10 cellular contexts compared by ENCODE assay signal in the genomic region with DNA sequence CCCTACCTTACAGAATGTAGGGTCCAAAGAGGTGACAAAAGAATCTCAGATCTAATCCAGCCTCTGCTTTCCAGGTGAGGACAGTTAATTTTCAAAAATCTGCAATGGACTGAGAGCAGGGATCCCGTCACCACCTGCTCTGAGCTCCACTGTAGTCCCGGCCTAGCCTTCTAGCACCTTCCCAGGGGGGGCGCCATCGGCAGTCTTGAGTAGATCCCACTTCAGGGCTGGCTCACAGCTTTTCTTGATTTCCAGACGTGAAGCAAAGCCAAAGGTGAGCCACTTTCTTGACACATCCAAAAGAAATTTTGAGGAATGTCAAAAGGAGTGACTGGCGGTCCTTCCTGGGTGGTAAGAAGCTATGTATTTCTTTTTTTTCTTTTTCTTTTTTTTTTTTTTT.
A peak's percentile ranks its signal among the peaks of the same experiment; 100 is the strongest.
DNase-seq lines count a peak whose midpoint lies in the region; ATAC-seq, FAIRE-seq and TF ChIP-seq lines count a peak whose summit lies in the region.
"Had no signal": no experiment of that assay in that cellular context is flagged by ENCODE, and none has a peak within 500 bp of the region (broad histone marks: within the 10 kb centered on the region; RNA-seq: fewer than 3 reads in every experiment).

No MANE protein-coding gene starts in this region.

- H3K79me1 ChIP-seq in H9 (ENCODE audit: insufficient read depth, low read depth, low read length, poor library complexity, severe bottlenecking), result no peaks in the 10 kb centered on the region

- H2BK15ac ChIP-seq in H9 (ENCODE audit: low read depth, low read length), result no peak overlapping the region

- POLR2A ChIA-PET in activated CD8-positive, alpha-beta T cell treated with anti-CD3 and anti-CD28 coated beads for 36 hours (lab: Charles Lee), result interaction anchor here (1.1 kb wide), 1 partner anchor 819 kb away, joined by 3 read pairs; no protein-coding TSS in a partner anchor

- no peak overlapping the region for H3K14ac ChIP-seq in H9 (ENCODE audit: insufficient read depth, low read length)

- no peaks in the 10 kb centered on the region for H3K27me3 ChIP-seq in H9 (ENCODE audit: insufficient read depth, low read length)
- H3K27me3 ChIP-seq in left lung, result peaks cover 0 to 7% of the 10 kb centered on the region in 2 donors

- no peak overlapping the region for H2BK12ac ChIP-seq in H9 (ENCODE audit: insufficient read length, low read depth, low read length)

- no peak overlapping the region for H3K27ac ChIP-seq in H9 (ENCODE audit: insufficient read length, low read depth, low read length)
- no peak overlapping the region for H3K27ac ChIP-seq in left lung

- no peaks in the 10 kb centered on the region for H3K9me3 ChIP-seq in H9 (ENCODE audit: control insufficient read depth, low read depth, low read length)
- H3K9me3 ChIP-seq in left lung, result no peaks in the 10 kb centered on the region
- H3K9me3 ChIP-seq in T-helper 17 cell (ENCODE audit: control insufficient read depth, low read length, poor library complexity, severe bottlenecking), result no peaks in the 10 kb centered on the region
- H3K9me3 ChIP-seq: HAP-1 had no signal

- no peak overlapping the region for H3K9ac ChIP-seq in H9 (ENCODE audit: extremely low read depth, insufficient read length, low read length)

- H3K9me3 Mint-ChIP-seq in H9, result no peaks in the 10 kb centered on the region
- H3K9me3 Mint-ChIP-seq in activated CD8-positive, alpha-beta T cell treated with anti-CD3 and anti-CD28 coated beads for 36 hours, result no peaks in the 10 kb centered on the region
- H3K9me3 Mint-ChIP-seq: neural crest cell had no signal

- H3K27me3 Mint-ChIP-seq in H9 (ENCODE audit: low read depth), result no peaks in the 10 kb centered on the region; the same call in 1 of the 2 replicates
- peaks cover 3% of the 10 kb centered on the region for H3K27me3 Mint-ChIP-seq in activated CD8-positive, alpha-beta T cell treated with anti-CD3 and anti-CD28 coated beads for 36 hours
- peaks cover 6% of the 10 kb centered on the region for H3K27me3 Mint-ChIP-seq in T-helper 17 cell

- no peaks in the 10 kb centered on the region for H3K36me3 ChIP-seq in left lung
- H3K36me3 ChIP-seq: HAP-1 had no signal

- H4K8ac ChIP-seq in H9 (replicated peaks; ENCODE audit: insufficient read length, low read depth, low read length), result no peak overlapping the region

- CTCF ChIA-PET in activated CD8-positive, alpha-beta T cell treated with anti-CD3 and anti-CD28 coated beads for 36 hours (lab: Charles Lee), result interaction anchor here (0.6 to 3.5 kb wide), 54 partner anchors 9 to 1224 kb away, joined by 3 to 60 read pairs (median 4); partner anchors contain the start of gene NFIL3

- intact Hi-C loops in activated CD8-positive, alpha-beta T cell treated with anti-CD3 and anti-CD28 coated beads for 36 hours (cut with micrococcal nuclease), result loop anchor here (2.0 to 10.0 kb wide), 3 partner anchors 117 to 769 kb away; no protein-coding TSS in a partner anchor
- intact Hi-C loops in left lung (cut with DNase I), result loop anchor here in 1 of 2 donors (10.0 kb wide), 1 partner anchor 519 kb away; no protein-coding TSS in a partner anchor
- intact Hi-C loops in left cardiac atrium (cut with DNase I), result loop anchor here (5.0 to 10.0 kb wide), 6 partner anchors 512 to 1059 kb away; no protein-coding TSS in a partner anchor

- H3K4me2 ChIP-seq in H9 (ENCODE audit: insufficient read depth, insufficient read length, low read length), result no peak overlapping the region

- no peak overlapping the region for H2BK20ac ChIP-seq in H9 (ENCODE audit: low read depth, low read length, poor library complexity, severe bottlenecking)

- DNase-seq in AG09319 (ENCODE audit: extremely low read depth, low read depth), result no peak
- DNase-seq in H9, result peak; percentile 63
- DNase-seq in activated CD8-positive, alpha-beta T cell treated with anti-CD3 and anti-CD28 coated beads for 36 hours, result peak; percentile 71
- DNase-seq in left lung, result no peak
- DNase-seq in T-helper 17 cell, result no peak
- DNase-seq in HTR-8/SVneo (ENCODE audit: insufficient read length, low spot score), result no peak
- no peak for DNase-seq in left cardiac atrium

- H4K91ac ChIP-seq in H9 (ENCODE audit: insufficient read length, low read depth, low read length), result no peak overlapping the region

- 0 out of 4 replicates have a peak, but pooled peaks cover 2% of the 10 kb centered on the region in 2 experiments for H3K4me1 Mint-ChIP-seq in H9
- H3K4me1 Mint-ChIP-seq in activated CD8-positive, alpha-beta T cell treated with anti-CD3 and anti-CD28 coated beads for 36 hours (ENCODE audit: low read depth), result no peaks in the 10 kb centered on the region
- peaks cover 4% of the 10 kb centered on the region for H3K4me1 Mint-ChIP-seq in T-helper 17 cell
- H3K4me1 Mint-ChIP-seq: neural crest cell had no signal

- peaks cover 2% of the 10 kb centered on the region for H4K20me1 ChIP-seq in H9 (ENCODE audit: control insufficient read depth, insufficient read depth, insufficient read length)

- FAIRE-seq in HTR-8/SVneo (lab: Jason Lieb, UNC), result no peak

- no peak overlapping the region for H3K4me3 ChIP-seq in left lung
- H3K4me3 ChIP-seq: HAP-1 had no signal

- H4K5ac ChIP-seq in H9 (ENCODE audit: insufficient read length, low read depth, low read length), result no peak overlapping the region

- H2AK5ac ChIP-seq in H9 (ENCODE audit: insufficient read length, low read length), result no peak overlapping the region

- H3K79me2 ChIP-seq in H9 (ENCODE audit: insufficient read depth, low read length), result no peaks in the 10 kb centered on the region

- H3K4ac ChIP-seq in H9 (ENCODE audit: low read depth, low read length), result no peak overlapping the region

- H3K36me3 Mint-ChIP-seq in H9 (ENCODE audit: insufficient read depth in 1 of 3, low read depth in 3 of 3) (no peaks in the 10 kb centered on the region), T-helper 17 cell (ENCODE audit: low read depth) (peaks cover 4% of the 10 kb centered on the region)
- H3K36me3 Mint-ChIP-seq in activated CD8-positive, alpha-beta T cell treated with anti-CD3 and anti-CD28 coated beads for 36 hours (ENCODE audit: low read depth), result no peaks in the 10 kb centered on the region

- no peak overlapping the region for H3K56ac ChIP-seq in H9 (ENCODE audit: insufficient read length, low read depth, low read length)

- no peak overlapping the region for H3K4me3 Mint-ChIP-seq in H9
- H3K4me3 Mint-ChIP-seq in activated CD8-positive, alpha-beta T cell treated with anti-CD3 and anti-CD28 coated beads for 36 hours, result no peak overlapping the region
- H3K4me3 Mint-ChIP-seq in T-helper 17 cell, result no peak overlapping the region
- H3K4me3 Mint-ChIP-seq: neural crest cell had no signal

- no peak overlapping the region for H2BK5ac ChIP-seq in H9 (ENCODE audit: insufficient read length, low read length)

- no CpG with 5 or more reads among the region's 6 CpGs for WGBS in H9 (ENCODE audit: extremely low coverage, insufficient read length, low lambda C conversion rate)

- peak; percentile 44 for ATAC-seq in activated CD8-positive, alpha-beta T cell treated with anti-CD3 and anti-CD28 coated beads for 36 hours
- peak; percentile 59 for ATAC-seq in left lung
- no peak for ATAC-seq in T-helper 17 cell
- ATAC-seq in HG02885 (IDR thresholded peaks at IDR 0.05; ENCODE audit: poor library complexity, unreplicated experiment), result no peak
- no peak for ATAC-seq in left cardiac atrium

- no peak overlapping the region for H3T11ph ChIP-seq in H9 (ENCODE audit: low read length)

- no peaks in the 10 kb centered on the region for H3K23me2 ChIP-seq in H9 (ENCODE audit: insufficient read length, low read depth, low read length, poor library complexity, severe bottlenecking)

- H2AFZ ChIP-seq in H9 (ENCODE audit: low read length), result no peak overlapping the region

- H3K18ac ChIP-seq in H9 (ENCODE audit: insufficient read length, low read depth, low read length), result no peak overlapping the region

- no peak overlapping the region for H3K27ac Mint-ChIP-seq in H9
- H3K27ac Mint-ChIP-seq in activated CD8-positive, alpha-beta T cell treated with anti-CD3 and anti-CD28 coated beads for 36 hours, result no peak overlapping the region
- H3K27ac Mint-ChIP-seq in T-helper 17 cell, result no peak overlapping the region

- H3K4me1 ChIP-seq in H9 (ENCODE audit: insufficient read depth, low read length) (no peaks in the 10 kb centered on the region), left lung (no peaks in the 10 kb centered on the region)
- H3K4me1 ChIP-seq: HAP-1 had no signal

- no peak overlapping the region for H3K23ac ChIP-seq in H9 (ENCODE audit: insufficient read length, low read depth, low read length)

- H2BK120ac ChIP-seq in H9 (ENCODE audit: low read depth, low read length, poor library complexity, severe bottlenecking), result no peak overlapping the region

- TF ChIP-seq CTCF in AG09319 (IDR thresholded peaks at IDR 0.05; ENCODE audit: low read depth, low read length), result peak; percentile 34
- TF ChIP-seq CTCF in H9 (conservative IDR thresholded peaks at IDR 0.05), result peak; percentile 61
- no peak for TF ChIP-seq CTCF in activated CD8-positive, alpha-beta T cell treated with anti-CD3 and anti-CD28 coated beads for 36 hours (IDR thresholded peaks at IDR 0.05)
- TF ChIP-seq CTCF in left lung (IDR thresholded peaks at IDR 0.05), result no peak

Comparison
In these comparisons a context has a peak if more than half of its experiments do, and no peak if none do; other contexts are left out.
1. DNase-seq: peak in H9 (single experiment) and activated CD8-positive, alpha-beta T cell treated with anti-CD3 and anti-CD28 coated beads for 36 hours (single experiment); none in AG09319 (single experiment), left lung (0 of 2), T-helper 17 cell (0 of 3), HTR-8/SVneo (single experiment) and left cardiac atrium (single experiment).
2. CTCF ChIP-seq: peak in AG09319 (single experiment) and H9 (single experiment); none in activated CD8-positive, alpha-beta T cell treated with anti-CD3 and anti-CD28 coated beads for 36 hours (single experiment) and left lung (0 of 2).
3. ATAC-seq: peak in activated CD8-positive, alpha-beta T cell treated with anti-CD3 and anti-CD28 coated beads for 36 hours (single experiment) and left lung (single experiment); none in T-helper 17 cell (single experiment), HG02885 (single experiment) and left cardiac atrium (0 of 2).